ENCODE assay signal across 23 cellular contexts in genomic region chr2:204713211-204713610, GRCh38.
"Had no signal": no experiment of that assay in that cellular context is flagged by ENCODE, and none has a peak within 500 bp of the region (broad histone marks: within the 10 kb centered on the region; RNA-seq: fewer than 3 reads in every experiment).

No MANE protein-coding gene starts in this region.

- ATAC-seq: effector memory CD8-positive, alpha-beta T cell; esophagus mucosa; foreskin keratinocyte; gastrocnemius medialis; gastroesophageal sphincter; heart left ventricle; heart right ventricle had no signal

- H3K4me3 ChIP-seq: colonic mucosa, coronary artery, dorsolateral prefrontal cortex, esophagus muscularis mucosa, esophagus squamous epithelium, gastrocnemius medialis, gastroesophageal sphincter, heart left ventricle, heart right ventricle had no signal

- H3K9me3 ChIP-seq: colonic mucosa, esophagus muscularis mucosa, esophagus squamous epithelium, gastrocnemius medialis, heart left ventricle, heart right ventricle had no signal

- H3K36me3 ChIP-seq: colonic mucosa, esophagus squamous epithelium, gastrocnemius medialis, gastroesophageal sphincter, heart left ventricle had no signal

- H3K9me3 Mint-ChIP-seq: endodermal cell had no signal

- H3K27ac Mint-ChIP-seq: dendritic cell treated with granulocyte-macrophage colony-stimulating factor and Interleukin-4, amounts not matched to agents 40 ng/mL and 50 ng/mL, for 4 days; endodermal cell had no signal

- DNase-seq: colonic mucosa; dermis blood vessel endothelial cell; dorsolateral prefrontal cortex; effector CD4-positive, alpha-beta T cell; effector CD8-positive, alpha-beta T cell; effector memory CD4-positive, alpha-beta T cell; effector memory CD8-positive, alpha-beta T cell; endodermal cell; erythroblast; esophagus squamous epithelium; foreskin fibroblast; foreskin keratinocyte; foreskin melanocyte; gastrocnemius medialis; glutamatergic neuron; head of caudate nucleus; heart left ventricle; heart right ventricle had no signal

- H3K4me3 Mint-ChIP-seq: dendritic cell treated with granulocyte-macrophage colony-stimulating factor and Interleukin-4, amounts not matched to agents 40 ng/mL and 50 ng/mL, for 4 days; effector memory CD8-positive, alpha-beta T cell; endodermal cell had no signal

- H3K27me3 Mint-ChIP-seq: dendritic cell treated with granulocyte-macrophage colony-stimulating factor and Interleukin-4, amounts not matched to agents 40 ng/mL and 50 ng/mL, for 4 days; effector memory CD8-positive, alpha-beta T cell had no signal

- H3K4me1 Mint-ChIP-seq: endodermal cell had no signal

- H3K4me1 ChIP-seq: esophagus muscularis mucosa, esophagus squamous epithelium, foreskin keratinocyte, gastrocnemius medialis, gastroesophageal sphincter, heart left ventricle, heart right ventricle had no signal
